Comparison of ENCODE assay signal across 16 cellular contexts in the genomic region with DNA sequence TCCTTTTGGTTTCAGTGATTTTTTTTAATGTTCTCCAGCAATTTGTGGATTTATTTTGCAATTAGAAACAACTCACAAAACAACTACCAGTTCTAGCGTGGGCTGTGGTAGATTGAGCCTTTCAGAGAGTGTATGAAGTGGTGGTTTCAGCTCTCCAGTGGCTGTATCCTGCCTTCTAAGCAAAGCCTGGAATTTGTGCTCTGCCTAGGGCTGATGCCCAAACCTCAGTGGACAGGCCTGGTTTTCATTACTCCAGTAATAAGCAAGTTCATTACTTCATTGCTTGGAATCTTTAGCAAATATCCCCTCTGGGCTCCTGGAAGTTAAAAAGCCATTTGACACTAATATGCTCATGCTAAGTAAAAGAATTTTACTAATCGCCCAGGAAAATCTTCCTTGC. TPM values are rescaled to one million over a fixed set of nuclear protein-coding genes. Genes with fewer than 3 reads are reported as not detected.
DNase-seq lines count a peak whose midpoint lies in the region; ATAC-seq and TF ChIP-seq lines count a peak whose summit lies in the region.
"Had no signal": no experiment of that assay in that cellular context is flagged by ENCODE, and none has a peak within 500 bp of the region (broad histone marks: within the 10 kb centered on the region; RNA-seq: fewer than 3 reads in every experiment).

No MANE protein-coding gene starts in this region.

- no peaks in the 10 kb centered on the region for H3F3A ChIP-seq in smooth muscle cell (ENCODE audit: low read depth)

- H3K9ac ChIP-seq in SK-N-MC (ENCODE audit: insufficient read length) (no peak overlapping the region), smooth muscle cell (ENCODE audit: low read depth) (no peak overlapping the region)

- peaks cover 2% of the 10 kb centered on the region for H3K9me3 Mint-ChIP-seq in activated CD4-positive, alpha-beta T cell treated with anti-CD3 and anti-CD28 coated beads for 36 hours (ENCODE audit: low read depth)

- peaks cover 87% of the 10 kb centered on the region for H3K4me1 Mint-ChIP-seq in activated CD4-positive, alpha-beta T cell treated with anti-CD3 and anti-CD28 coated beads for 36 hours

- H3K9me3 ChIP-seq in SK-N-MC (ENCODE audit: low read depth, low read length) (no peaks in the 10 kb centered on the region), thyroid gland (no peaks in the 10 kb centered on the region), smooth muscle cell (replicated peaks; ENCODE audit: low read depth) (no peaks in the 10 kb centered on the region)
- H3K9me3 ChIP-seq: thoracic aorta had no signal

- CTCF ChIA-PET in activated CD4-positive, alpha-beta T cell treated with anti-CD3 and anti-CD28 coated beads for 36 hours (lab: Charles Lee), result no interaction called here

- H3K27me3 Mint-ChIP-seq in activated CD4-positive, alpha-beta T cell treated with anti-CD3 and anti-CD28 coated beads for 36 hours, result no peaks in the 10 kb centered on the region

- TF ChIP-seq POLR2A in thyroid gland (IDR thresholded peaks at IDR 0.05), result no peak

- H3K27me3 ChIP-seq in thyroid gland, result no peaks in the 10 kb centered on the region
- H3K27me3 ChIP-seq in smooth muscle cell (ENCODE audit: low read depth), result no peaks in the 10 kb centered on the region

- peaks cover 43% of the 10 kb centered on the region for H3K36me3 Mint-ChIP-seq in activated CD4-positive, alpha-beta T cell treated with anti-CD3 and anti-CD28 coated beads for 36 hours (ENCODE audit: low read depth)

- H3K36me3 ChIP-seq in SK-N-MC (ENCODE audit: insufficient read depth, low read length), result no peaks in the 10 kb centered on the region
- H3K36me3 ChIP-seq in thyroid gland, result no peaks in the 10 kb centered on the region
- no peaks in the 10 kb centered on the region for H3K36me3 ChIP-seq in smooth muscle cell (ENCODE audit: low read depth)
- H3K36me3 ChIP-seq: thoracic aorta had no signal

- no peak overlapping the region for H3K4me3 Mint-ChIP-seq in activated CD4-positive, alpha-beta T cell treated with anti-CD3 and anti-CD28 coated beads for 36 hours

- DNase-seq in activated CD4-positive, alpha-beta T cell treated with anti-CD3 and anti-CD28 coated beads for 36 hours, result no peak
- no peak for DNase-seq in activated CD4-positive, alpha-beta T cell treated with anti-CD3 and anti-CD28 coated beads for 4 hours
- peak; percentile 28 for DNase-seq in SK-N-MC (ENCODE audit: low read depth, low spot score)
- peak; percentile 82 for DNase-seq in fibroblast of mammary gland (ENCODE audit: low read depth)
- no peak for DNase-seq in stimulated activated naive CD8-positive, alpha-beta T cell treated with anti-CD3 and anti-CD28 coated beads, Interleukin-15, Interleukin-2, amounts not matched to agents 100 U/mL and 50 U/mL, for 24 hours
- DNase-seq in thyroid gland, result no peak
- no peak for DNase-seq in smooth muscle cell (lab: John Stamatoyannopoulos, UW; ENCODE audit: unreplicated experiment)
- DNase-seq: 8988T; activated CD8-positive, alpha-beta memory T cell treated with anti-CD3 and anti-CD28 coated beads, Interleukin-2, amount 50 U/mL, for 4 hours; DMS79 treated with DMSO at 0.1 percent for 48 hours; midbrain; NCI-H2029; NK-92 treated with Interleukin-12 subunit alpha and Interleukin-12 subunit beta, amount 100 ng/mL, for 24 hours had no signal

- H3K4me1 ChIP-seq in thyroid gland (no peaks in the 10 kb centered on the region), smooth muscle cell (ENCODE audit: low read depth) (no peaks in the 10 kb centered on the region)

- H3K27ac ChIP-seq in SK-N-MC (peak overlapping the region; percentile 72), thyroid gland (no peak overlapping the region), smooth muscle cell (ENCODE audit: low read depth) (no peak overlapping the region)
- H3K27ac ChIP-seq: thoracic aorta had no signal

- intact Hi-C loops in activated CD4-positive, alpha-beta T cell treated with anti-CD3 and anti-CD28 coated beads for 36 hours (cut with DNase I, micrococcal nuclease), result no loop called here
- intact Hi-C loops in thyroid gland (cut with DNase I), result no loop called here

- POLR2A ChIA-PET in activated CD4-positive, alpha-beta T cell treated with anti-CD3 and anti-CD28 coated beads for 36 hours (lab: Charles Lee), result no interaction called here

- H3K4me3 ChIP-seq in SK-N-MC, result no peak overlapping the region
- no peak overlapping the region for H3K4me3 ChIP-seq in fibroblast of mammary gland (ENCODE audit: control insufficient read depth, low read depth, low read length)
- H3K4me3 ChIP-seq in thyroid gland (replicated peaks in 1 of 3), result no peak overlapping the region
- H3K4me3 ChIP-seq in smooth muscle cell, result no peak overlapping the region
- H3K4me3 ChIP-seq: thoracic aorta had no signal

- ATAC-seq in activated CD4-positive, alpha-beta T cell treated with anti-CD3 and anti-CD28 coated beads for 36 hours, result no peak
- ATAC-seq in stimulated activated naive CD8-positive, alpha-beta T cell treated with anti-CD3 and anti-CD28 coated beads, Interleukin-15, Interleukin-2, amounts not matched to agents 100 U/mL and 50 U/mL, for 24 hours, result peak; percentile 38
- no peak for ATAC-seq in GM18867 (IDR thresholded peaks at IDR 0.05; ENCODE audit: unreplicated experiment)

- H4K20me1 ChIP-seq in smooth muscle cell (ENCODE audit: low read depth), result no peaks in the 10 kb centered on the region

- H2AFZ ChIP-seq in smooth muscle cell (ENCODE audit: low read depth), result no peak overlapping the region

- 72 to 75% methylated on average over 2 of the region's 2 CpGs for WGBS in thyroid gland, 2 donors
- 57% methylated on average over 2 of the region's 2 CpGs for WGBS in smooth muscle cell (ENCODE audit: low lambda C conversion rate)

- peak overlapping the region; percentile 92 for H3K27ac Mint-ChIP-seq in activated CD4-positive, alpha-beta T cell treated with anti-CD3 and anti-CD28 coated beads for 36 hours

- no peak for TF ChIP-seq CTCF in fibroblast of mammary gland (conservative IDR thresholded peaks at IDR 0.05; ENCODE audit: control insufficient read depth, insufficient read depth, low read depth, low read length)
- no peak for TF ChIP-seq CTCF in thyroid gland (IDR thresholded peaks at IDR 0.05)
- TF ChIP-seq CTCF in smooth muscle cell (IDR thresholded peaks at IDR 0.05; ENCODE audit: borderline replicate concordance, insufficient read depth, poor library complexity, severe bottlenecking), result no peak

- H3K4me2 ChIP-seq in smooth muscle cell, result no peak overlapping the region

- no peaks in the 10 kb centered on the region for H3K79me2 ChIP-seq in smooth muscle cell (ENCODE audit: low read depth)

RNA-seq across cellular contexts. Expression of a gene that starts 35.9 kb away (rescaled TPM):
- total RNA-seq in activated CD4-positive, alpha-beta T cell treated with anti-CD3 and anti-CD28 coated beads for 36 hours, result 10 to 100 TPM; 53.3 to 66.4 TPM
- total RNA-seq in thyroid gland (1 to 10 TPM; 1.5 to 4.3 (median 2.2) TPM), smooth muscle cell (0.36 TPM in 1 of 2 replicates, not detected in the other)
- polyA plus RNA-seq in smooth muscle cell, result 0.24 and 0.39 TPM in 2 replicates
- total RNA-seq: LHCN-M2 had no signal

Comparison
In these comparisons a context has a peak if more than half of its experiments do, and no peak if none do; other contexts are left out.
1. DNase-seq: peak in SK-N-MC (single experiment) and fibroblast of mammary gland (single experiment); none in activated CD4-positive, alpha-beta T cell treated with anti-CD3 and anti-CD28 coated beads for 36 hours (single experiment), activated CD4-positive, alpha-beta T cell treated with anti-CD3 and anti-CD28 coated beads for 4 hours (0 of 2), stimulated activated naive CD8-positive, alpha-beta T cell treated with anti-CD3 and anti-CD28 coated beads, Interleukin-15, Interleukin-2, amounts not matched to agents 100 U/mL and 50 U/mL, for 24 hours (single experiment), thyroid gland (0 of 2) and smooth muscle cell (single experiment).
2. RNA of a gene that starts 35.9 kb away (total RNA-seq): 53.3 to 66.4 TPM in activated CD4-positive, alpha-beta T cell treated with anti-CD3 and anti-CD28 coated beads for 36 hours; 1.5 to 4.3 TPM in thyroid gland and 0.36 TPM in smooth muscle cell; every median in the first group is over 10 times any median in the second.